Comparison of ENCODE assay signal across 23 cellular contexts in the genomic region with DNA sequence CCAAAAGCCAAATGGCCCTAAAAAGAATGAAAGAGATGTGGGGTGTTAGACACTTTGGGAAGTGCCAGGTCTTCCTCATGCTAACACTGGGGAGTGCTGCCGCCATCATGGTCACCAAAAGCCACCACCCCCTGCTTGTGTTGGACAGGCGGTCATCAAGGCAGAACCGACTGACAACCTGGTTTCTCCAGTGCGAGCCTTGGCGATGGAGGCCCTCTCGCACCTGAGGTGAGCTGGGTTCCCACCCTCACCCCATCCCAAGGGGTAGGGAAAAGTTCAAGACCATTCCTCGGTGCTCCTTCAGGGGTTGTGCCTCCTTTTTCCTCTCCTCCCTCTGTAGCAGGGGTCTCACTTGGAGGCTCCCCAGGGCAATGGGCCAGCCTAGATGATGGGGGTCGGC. TPM values are rescaled to one million over a fixed set of nuclear protein-coding genes. Genes with fewer than 3 reads are reported as not detected.
"Had no signal": no experiment of that assay in that cellular context is flagged by ENCODE, and none has a peak within 500 bp of the region (broad histone marks: within the 10 kb centered on the region; RNA-seq: fewer than 3 reads in every experiment).

No MANE protein-coding gene starts in this region.

- H3K9me3 Mint-ChIP-seq: activated naive CD8-positive, alpha-beta T cell treated with anti-CD3 and anti-CD28 coated beads, Interleukin-2, amount 10 ng/mL, durations not matched to agents 7 days and 5 days; activated T-cell treated with anti-CD3 and anti-CD28 coated beads, Interleukin-2, amount 50 U/mL, for 4 hours; dendritic cell treated with granulocyte-macrophage colony-stimulating factor and Interleukin-4, amounts not matched to agents 40 ng/mL and 50 ng/mL, for 4 days; effector memory CD8-positive, alpha-beta T cell; naive B cell; T-cell had no signal

- H3K4me3 ChIP-seq: lung had no signal

- ATAC-seq: activated T-cell treated with anti-CD3 and anti-CD28 coated beads, Interleukin-2, amount 50 U/mL, for 4 hours; effector memory CD8-positive, alpha-beta T cell; T-cell had no signal

- H3K27ac Mint-ChIP-seq: activated naive CD8-positive, alpha-beta T cell treated with anti-CD3 and anti-CD28 coated beads, Interleukin-2, amount 10 ng/mL, durations not matched to agents 7 days and 5 days; dendritic cell treated with granulocyte-macrophage colony-stimulating factor and Interleukin-4, amounts not matched to agents 40 ng/mL and 50 ng/mL, for 4 days; effector memory CD8-positive, alpha-beta T cell; naive B cell; T-cell had no signal

- H3K4me3 Mint-ChIP-seq: activated naive CD8-positive, alpha-beta T cell treated with anti-CD3 and anti-CD28 coated beads, Interleukin-2, amount 10 ng/mL, durations not matched to agents 7 days and 5 days; activated T-cell treated with anti-CD3 and anti-CD28 coated beads, Interleukin-2, amount 50 U/mL, for 4 hours; dendritic cell treated with granulocyte-macrophage colony-stimulating factor and Interleukin-4, amounts not matched to agents 40 ng/mL and 50 ng/mL, for 4 days; effector memory CD8-positive, alpha-beta T cell; naive B cell; T-cell had no signal

- H3K4me2 ChIP-seq: SK-N-SH had no signal

- H3K36me3 Mint-ChIP-seq: activated naive CD8-positive, alpha-beta T cell treated with anti-CD3 and anti-CD28 coated beads, Interleukin-2, amount 10 ng/mL, durations not matched to agents 7 days and 5 days; naive B cell; T-cell had no signal

- H3K4me1 Mint-ChIP-seq: activated naive CD8-positive, alpha-beta T cell treated with anti-CD3 and anti-CD28 coated beads, Interleukin-2, amount 10 ng/mL, durations not matched to agents 7 days and 5 days; naive B cell; T-cell had no signal

- H3K36me3 ChIP-seq: neutrophil had no signal

- H3K27ac ChIP-seq: epithelial cell of prostate, neutrophil had no signal

- H3K9me3 ChIP-seq: neutrophil, SK-N-SH had no signal

- DNase-seq: activated CD4-positive, alpha-beta T cell treated with anti-CD3 and anti-CD28 coated beads for 48 hours; activated gamma-delta T cell treated with Interleukin-2 at 50 U/mL for 16 hours; activated naive CD8-positive, alpha-beta T cell treated with anti-CD3 and anti-CD28 coated beads, Interleukin-2, amount 10 ng/mL, durations not matched to agents 7 days and 5 days; activated T-cell treated with anti-CD3 and anti-CD28 coated beads, Interleukin-2, amount 50 U/mL, for 4 hours; anterior cingulate cortex; cerebellar nuclear complex; effector memory CD8-positive, alpha-beta T cell; foreskin melanocyte; naive B cell; retina; Right ventricle myocardium superior; SK-N-SH; stimulated activated CD4-positive, alpha-beta T cell treated with anti-CD3 and anti-CD28 coated beads, Interleukin-4, amount 100 ng/mL, for 24 hours; stimulated activated naive CD4-positive, alpha-beta T cell treated with Interleukin-2 at 50 U/mL for 16 hours; T-helper 9 cell; trophoblast cell had no signal

RNA-seq across cellular contexts. Expression of a gene that starts 33.6 kb away (rescaled TPM):
- total RNA-seq: activated naive CD8-positive, alpha-beta T cell treated with anti-CD3 and anti-CD28 coated beads, Interleukin-2, amount 10 ng/mL, durations not matched to agents 7 days and 5 days; activated T-cell treated with anti-CD3 and anti-CD28 coated beads, Interleukin-2, amount 50 U/mL, for 4 hours; fibroblast of lung; Right ventricle myocardium superior; skeletal muscle tissue; T-cell had no signal

RNA-seq across cellular contexts. Expression of a gene that starts 51.7 kb away (rescaled TPM):
- total RNA-seq: activated naive CD8-positive, alpha-beta T cell treated with anti-CD3 and anti-CD28 coated beads, Interleukin-2, amount 10 ng/mL, durations not matched to agents 7 days and 5 days; activated T-cell treated with anti-CD3 and anti-CD28 coated beads, Interleukin-2, amount 50 U/mL, for 4 hours; fibroblast of lung; Right ventricle myocardium superior; skeletal muscle tissue; T-cell had no signal
